ENCODE assay signal across 8 cellular contexts in genomic region chr14:74618078-74618952, GRCh38. TPM values are rescaled to one million over a fixed set of nuclear protein-coding genes. Genes with fewer than 3 reads are reported as not detected.
DNase-seq lines count a peak whose midpoint lies in the region; ATAC-seq lines count a peak whose summit lies in the region.

No MANE protein-coding gene starts in this region.

- peak overlapping the region; percentile 69 for H3K27ac Mint-ChIP-seq in activated CD4-positive, alpha-beta T cell treated with anti-CD3 and anti-CD28 coated beads, Interleukin-2, amount 10 ng/mL, durations not matched to agents 24 days and 14 days

- peaks cover 1% of the 10 kb centered on the region for H3K36me3 Mint-ChIP-seq in activated CD4-positive, alpha-beta T cell treated with anti-CD3 and anti-CD28 coated beads, Interleukin-2, amount 10 ng/mL, durations not matched to agents 24 days and 14 days (ENCODE audit: low read depth)

- ATAC-seq in GM19023 (IDR thresholded peaks at IDR 0.05; ENCODE audit: unreplicated experiment) = no peak

- DNase-seq in AML-193 (lab: John Stamatoyannopoulos, UW) = peak; percentile 94 to 95
- DNase-seq in KG1 (lab: John Stamatoyannopoulos, UW) = peak; percentile 84
- peak; percentile 83 for DNase-seq in activated CD4-positive, alpha-beta T cell treated with anti-CD3 and anti-CD28 coated beads, Interleukin-2, amount 10 ng/mL, durations not matched to agents 24 days and 14 days
- DNase-seq in effector CD4-positive, alpha-beta T cell = peak; percentile 63
- DNase-seq in pulmonary artery endothelial cell (ENCODE audit: low read depth, low spot score) = peak; percentile 58
- no peak for DNase-seq in HPDE6-E6E7 (ENCODE audit: extremely low spot score)
- no peak for DNase-seq in SHP77 (lab: John Stamatoyannopoulos, UW)

- peaks cover 57% of the 10 kb centered on the region for H3K4me1 Mint-ChIP-seq in activated CD4-positive, alpha-beta T cell treated with anti-CD3 and anti-CD28 coated beads, Interleukin-2, amount 10 ng/mL, durations not matched to agents 24 days and 14 days

- H3K27me3 Mint-ChIP-seq in activated CD4-positive, alpha-beta T cell treated with anti-CD3 and anti-CD28 coated beads, Interleukin-2, amount 10 ng/mL, durations not matched to agents 24 days and 14 days = peaks cover 25% of the 10 kb centered on the region

- intact Hi-C loops in activated CD4-positive, alpha-beta T cell treated with anti-CD3 and anti-CD28 coated beads, Interleukin-2, amount 10 ng/mL, durations not matched to agents 24 days and 14 days (cut with micrococcal nuclease) = loop anchor here (5.0 kb wide), 2 partner anchors 46 to 629 kb away; no protein-coding TSS in a partner anchor

- no peaks in the 10 kb centered on the region for H3K9me3 Mint-ChIP-seq in activated CD4-positive, alpha-beta T cell treated with anti-CD3 and anti-CD28 coated beads, Interleukin-2, amount 10 ng/mL, durations not matched to agents 24 days and 14 days

- H3K4me3 Mint-ChIP-seq in activated CD4-positive, alpha-beta T cell treated with anti-CD3 and anti-CD28 coated beads, Interleukin-2, amount 10 ng/mL, durations not matched to agents 24 days and 14 days = peak overlapping the region; percentile 51

RNA-seq across cellular contexts. Expression of gene LTBP2, which starts 6.3 kb away (rescaled TPM):
- 0.05 TPM in 1 of 2 replicates, not detected in the other for total RNA-seq in activated CD4-positive, alpha-beta T cell treated with anti-CD3 and anti-CD28 coated beads, Interleukin-2, amount 10 ng/mL, durations not matched to agents 24 days and 14 days
- total RNA-seq in pulmonary artery endothelial cell = 122 and 232 TPM in 2 replicates

Comparison
In these comparisons a context has a peak if more than half of its experiments do, and no peak if none do; other contexts are left out.
1. DNase-seq: peak in AML-193 (2 of 2), KG1 (single experiment), activated CD4-positive, alpha-beta T cell treated with anti-CD3 and anti-CD28 coated beads, Interleukin-2, amount 10 ng/mL, durations not matched to agents 24 days and 14 days (single experiment), effector CD4-positive, alpha-beta T cell (single experiment) and pulmonary artery endothelial cell (single experiment); none in HPDE6-E6E7 (single experiment) and SHP77 (0 of 2).
2. RNA of gene LTBP2, which starts 6.3 kb away (total RNA-seq): 122 to 232 TPM in pulmonary artery endothelial cell; 0.05 TPM in activated CD4-positive, alpha-beta T cell treated with anti-CD3 and anti-CD28 coated beads, Interleukin-2, amount 10 ng/mL, durations not matched to agents 24 days and 14 days; every median in the first group is over 100 times any median in the second.